In genomic region chr4:90833698-90834097, GRCh38 we compare ENCODE assay signal across 20 cellular contexts.
DNase-seq lines count a peak whose midpoint lies in the region; ATAC-seq, FAIRE-seq and TF ChIP-seq lines count a peak whose summit lies in the region.
"Had no signal": no experiment of that assay in that cellular context is flagged by ENCODE, and none has a peak within 500 bp of the region (broad histone marks: within the 10 kb centered on the region; RNA-seq: fewer than 3 reads in every experiment).

No MANE protein-coding gene starts in this region.

- H3K9ac ChIP-seq in H1 (replicated peaks in 1 of 4; ENCODE audit: extremely low read depth in 1 of 4, low read depth in 3 of 4, low read length in 3 of 4) = no peak overlapping the region

- H2BK120ac ChIP-seq in H1 (replicated peaks; ENCODE audit: low read depth, low read length) = peak overlapping the region; percentile 56

- no peak overlapping the region for H2BK15ac ChIP-seq in H1 (ENCODE audit: low read length)

- POLR2A ChIA-PET in H1 (lab: Charles Lee; ENCODE audit: partially characterized antibody) = interaction anchor here (1.6 kb wide), 1 partner anchor 10 kb away, joined by 3 read pairs; no protein-coding TSS in a partner anchor

- peak in 1 of 2 experiments; percentile 21; a peak in 1 of 4 replicates for TF ChIP-seq RAD21 in H1 (IDR thresholded peaks at IDR 0.05 in 1 of 2, conservative IDR thresholded peaks at IDR 0.05 in 1 of 2; ENCODE audit: low read depth in 2 of 2, low read length in 2 of 2)

- H4K20me1 ChIP-seq in H1 (replicated peaks in 1 of 2; ENCODE audit: control insufficient read depth in 1 of 2, insufficient read depth in 2 of 2, low read length in 2 of 2) = no peaks in the 10 kb centered on the region

- H4K8ac ChIP-seq in H1 (ENCODE audit: extremely low read depth, insufficient read depth, low read length) = no peak overlapping the region

- peak in 1 of 2 experiments; percentile 92; a peak in 1 of 3 replicates for TF ChIP-seq EP300 in H1 (IDR thresholded peaks at IDR 0.05; ENCODE audit: borderline replicate concordance in 1 of 2, low read depth in 2 of 2, low read length in 2 of 2)

- no peak for ATAC-seq in HG03442 (IDR thresholded peaks at IDR 0.05; ENCODE audit: unreplicated experiment)
- ATAC-seq: HCT116, HepG2, K562, Right ventricle myocardium inferior had no signal

- H3K14ac ChIP-seq in H1 (ENCODE audit: insufficient read length) = no peak overlapping the region

- H2AK5ac ChIP-seq in H1 (ENCODE audit: low read depth, low read length) = no peak overlapping the region

- H4K5ac ChIP-seq in H1 (ENCODE audit: insufficient read length, low read depth, low read length) = no peak overlapping the region

- H3K79me2 ChIP-seq in H1 (ENCODE audit: control insufficient read depth in 1 of 2, insufficient read depth in 2 of 2, low read length in 2 of 2) = no peaks in the 10 kb centered on the region

- TF ChIP-seq CTCF in H1 (IDR thresholded peaks at IDR 0.05; ENCODE audit: control extremely low read depth in 1 of 3, insufficient read depth in 1 of 3, low read depth in 1 of 3, low read length in 3 of 3) = no peak

- no peak overlapping the region; the same call in 1 of the 2 replicates for H2BK12ac ChIP-seq in H1 (ENCODE audit: low read depth, low read length)

- H3K4me2 ChIP-seq in H1 (ENCODE audit: insufficient read depth in 1 of 2, low read depth in 2 of 2, low read length in 2 of 2) = peak overlapping the region; percentile 11 to 58; a peak in 2 of 4 replicates

- H3K27me3 ChIP-seq in H7 (ENCODE audit: control insufficient read depth, insufficient read depth, low read length) (no peaks in the 10 kb centered on the region), H1 (replicated peaks in 1 of 4; ENCODE audit: control insufficient read depth in 3 of 4, extremely low read depth in 1 of 4, insufficient read depth in 3 of 4, low read length in 3 of 4) (no peaks in the 10 kb centered on the region)
- H3K27me3 ChIP-seq: MG63, SJSA1 had no signal

- H3K4me3 ChIP-seq in H7 (ENCODE audit: insufficient read depth, low read depth, low read length) (no peak overlapping the region), H1 (ENCODE audit: extremely low read depth in 1 of 4, insufficient read depth in 2 of 4, low read depth in 3 of 4, low read length in 4 of 4) (peak overlapping the region in 1 of 4 experiments; percentile 45; a peak in 1 of 8 replicates)
- H3K4me3 ChIP-seq: K562, MG63, SJSA1 had no signal

- WGBS in H1 (ENCODE audit: extremely low coverage in 1 of 2, insufficient coverage in 1 of 2, insufficient read length in 1 of 2, insufficient replicate concordance in 2 of 2, low coverage in 1 of 2, low lambda C conversion rate in 2 of 2, missing lambda C conversion rate in 1 of 2), 2 experiments = 5% methylated on average over 1 of the region's 1 CpG; no CpG with 5 or more reads in 1 of the 2 experiments

- H3K56ac ChIP-seq in H1 (replicated peaks; ENCODE audit: insufficient read length, low read depth, low read length) = no peak overlapping the region

- H3K36me3 ChIP-seq in H7 (replicated peaks; ENCODE audit: control insufficient read depth, insufficient read depth, low read length) (no peaks in the 10 kb centered on the region), H1 (ENCODE audit: control insufficient read depth in 2 of 4, insufficient read depth in 4 of 4, low read length in 3 of 4) (no peaks in the 10 kb centered on the region; a peak in 1 of 8 replicates)
- H3K36me3 ChIP-seq: MG63, SJSA1 had no signal

- H3K23ac ChIP-seq in H1 (ENCODE audit: insufficient read length) = no peak overlapping the region

- no peak overlapping the region for H2AFZ ChIP-seq in H1 (ENCODE audit: low read length)

- H3K4me1 ChIP-seq in H1 (replicated peaks in 1 of 4; ENCODE audit: control insufficient read depth in 3 of 4, insufficient read depth in 4 of 4, low read length in 3 of 4) = peaks cover 0 to 14% (median 4%) of the 10 kb centered on the region in 4 experiments; a peak in 4 of 7 replicates
- H3K4me1 ChIP-seq: SJSA1 had no signal

- H3K9me3 ChIP-seq in H1 (ENCODE audit: insufficient read depth in 2 of 2, low read depth in 1 of 2, low read length in 1 of 2) = no peaks in the 10 kb centered on the region
- H3K9me3 ChIP-seq: MG63, SJSA1 had no signal

- H3K18ac ChIP-seq in H1 (ENCODE audit: extremely low read depth, low read length) = no peak overlapping the region; the same call in 1 of the 2 replicates

- H3K4ac ChIP-seq in H1 (replicated peaks; ENCODE audit: insufficient read length, low read depth, low read length) = no peak overlapping the region

- peak overlapping the region; percentile 64; the same call in 1 of the 2 replicates for H3K27ac ChIP-seq in H1 (ENCODE audit: low read depth, low read length)
- H3K27ac ChIP-seq: C4-2B, SJSA1 had no signal

- H3K23me2 ChIP-seq in H1 (ENCODE audit: low read depth, low read length) = no peaks in the 10 kb centered on the region

- peak; percentile 95 for FAIRE-seq in H1 (lab: Jason Lieb, UNC)
- FAIRE-seq: HepG2, K562 had no signal

- no peak overlapping the region for H2BK20ac ChIP-seq in H1 (ENCODE audit: low read length)

- TF ChIP-seq POLR2A in H1 (IDR thresholded peaks at IDR 0.05; ENCODE audit: control extremely low read depth in 1 of 2, low read depth in 2 of 2, low read length in 2 of 2) = no peak

- H2BK5ac ChIP-seq in H1 (ENCODE audit: low read depth, low read length) = peak overlapping the region; percentile 89; the same call in 1 of the 2 replicates

- H4K91ac ChIP-seq in H1 (replicated peaks; ENCODE audit: insufficient read length, low read length) = no peak overlapping the region

- CTCF ChIA-PET in H1 (lab: Charles Lee; ENCODE audit: partially characterized antibody) = no interaction called here

- peak; percentile 52 for DNase-seq in H7
- peak; percentile 9 to 63 for DNase-seq in NCI-H524 (lab: John Stamatoyannopoulos, UW)
- peak in 1 of 2 experiments; percentile 43 for DNase-seq in H1 (ENCODE audit: low read depth in 1 of 2, low spot score in 2 of 2)
- DNase-seq in iPS-NIHi11 (ENCODE audit: low spot score) = peak; percentile 53
- DNase-seq in SW 1271 (lab: John Stamatoyannopoulos, UW) = no peak
- DNase-seq in NCI-H146 (lab: John Stamatoyannopoulos, UW) = no peak
- DNase-seq in NCI-H187 (lab: John Stamatoyannopoulos, UW) = no peak
- DNase-seq: CD8-positive, alpha-beta memory T cell; GDM1; MG63; NCI-H187 treated with DMSO at 0.1 percent for 48 hours; NCI-H2107; NCI-H446 treated with DMSO at 0.1 percent for 48 hours had no signal

- H3K79me1 ChIP-seq in H1 (ENCODE audit: low read depth, low read length) = no peaks in the 10 kb centered on the region

TF ChIP-seq in H1, 55 proteins besides CTCF, POLR2A, EP300 and RAD21 (continues in another document):
- TF ChIP-seq NANOG (IDR thresholded peaks at IDR 0.05; ENCODE audit: insufficient read depth, low read depth, low read length, poor library complexity, severe bottlenecking) (peak; percentile 81), CTBP2 (IDR thresholded peaks at IDR 0.05; ENCODE audit: borderline replicate concordance, insufficient read depth, insufficient read length, low read length) (no peak), HDAC2 (IDR thresholded peaks at IDR 0.05; ENCODE audit: borderline replicate concordance in 1 of 2, low read depth in 2 of 2, low read length in 2 of 2) (peak; percentile 49 to 83; a peak in 3 of 4 replicates), SIN3A (conservative IDR thresholded peaks at IDR 0.05 in 1 of 2, IDR thresholded peaks at IDR 0.05 in 1 of 2; ENCODE audit: low read depth in 1 of 2, low read length in 2 of 2) (no peak), SP1 (IDR thresholded peaks at IDR 0.05; ENCODE audit: low read depth, low read length) (peak; percentile 86), POU5F1 (IDR thresholded peaks at IDR 0.05; ENCODE audit: low read depth, low read length) (no peak), KDM1A (IDR thresholded peaks at IDR 0.05; ENCODE audit: borderline replicate concordance, low read length) (no peak), ZNF274 (IDR thresholded peaks at IDR 0.05; ENCODE audit: borderline replicate concordance, extremely low read depth, low read length) (no peak), ASH2L (IDR thresholded peaks at IDR 0.05; ENCODE audit: low read length) (peak; percentile 59), E2F6 (IDR thresholded peaks at IDR 0.05) (no peak), SIRT6 (IDR thresholded peaks at IDR 0.05; ENCODE audit: low read length) (no peak), EGR1 (IDR thresholded peaks at IDR 0.05; ENCODE audit: borderline replicate concordance, low read depth, low read length) (no peak)

Comparison
In these comparisons a context has a peak if more than half of its experiments do, and no peak if none do; other contexts are left out.
1. DNase-seq: peak in H7 (single experiment), NCI-H524 (2 of 2) and iPS-NIHi11 (single experiment); none in SW 1271 (0 of 2), NCI-H146 (single experiment) and NCI-H187 (0 of 2).